1 cellular context compared by ENCODE assay signal in the genomic region with DNA sequence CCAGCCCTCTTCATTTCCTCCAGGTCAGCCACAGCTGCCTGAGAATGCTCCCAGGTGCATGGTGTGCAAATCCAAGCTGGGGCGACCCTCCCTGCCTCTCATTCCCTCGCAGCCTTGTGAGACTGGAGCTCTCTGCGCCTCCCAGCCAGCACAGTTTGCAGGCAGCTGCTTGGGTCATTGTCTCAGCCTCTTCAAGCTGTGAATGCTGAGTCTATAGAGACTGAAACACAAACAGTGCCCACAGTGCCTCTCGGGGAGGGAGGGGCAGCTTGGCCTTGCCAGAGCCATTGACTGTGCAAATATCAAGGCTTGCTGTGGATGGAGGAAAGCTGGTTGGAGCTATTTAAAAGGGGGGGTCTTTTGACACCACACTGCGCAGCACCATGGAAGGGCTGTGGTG.
A peak's percentile ranks its signal among the peaks of the same experiment; 100 is the strongest.
TF ChIP-seq lines count a peak whose summit lies in the region.

No MANE protein-coding gene starts in this region.

TF ChIP-seq in H1, 55 proteins besides CTCF, POLR2A, EP300 and RAD21 (continued from another document):
- TF ChIP-seq POLR2AphosphoS5 (IDR thresholded peaks at IDR 0.05; ENCODE audit: low read depth, low read length) (no peak; the same call in 1 of the 2 replicates), HDAC2 (IDR thresholded peaks at IDR 0.05; ENCODE audit: borderline replicate concordance in 1 of 2, low read depth in 2 of 2, low read length in 2 of 2) (peak in 1 of 2 experiments; percentile 71; a peak in 1 of 4 replicates), ZNF274 (IDR thresholded peaks at IDR 0.05; ENCODE audit: borderline replicate concordance, extremely low read depth, low read length) (no peak), ASH2L (IDR thresholded peaks at IDR 0.05; ENCODE audit: low read length) (no peak), MAFK (IDR thresholded peaks at IDR 0.05; ENCODE audit: low read depth, low read length) (no peak), SUZ12 (IDR thresholded peaks at IDR 0.05; ENCODE audit: low read length) (no peak), CBX8 (IDR thresholded peaks at IDR 0.05; ENCODE audit: borderline replicate concordance, low read depth, low read length) (no peak), NANOG (IDR thresholded peaks at IDR 0.05; ENCODE audit: insufficient read depth, low read depth, low read length, poor library complexity, severe bottlenecking) (peak; percentile 56), SAP30 (IDR thresholded peaks at IDR 0.05; ENCODE audit: insufficient read depth, insufficient replicate concordance, low read length) (no peak), RXRA (IDR thresholded peaks at IDR 0.05; ENCODE audit: insufficient read depth, low read depth, low read length) (no peak), TAF1 (IDR thresholded peaks at IDR 0.05; ENCODE audit: low read depth, low read length) (0 out of 2 replicates have a peak, but pooled peaks have one; percentile 27)
- TF ChIP-seq, protein P1, sequence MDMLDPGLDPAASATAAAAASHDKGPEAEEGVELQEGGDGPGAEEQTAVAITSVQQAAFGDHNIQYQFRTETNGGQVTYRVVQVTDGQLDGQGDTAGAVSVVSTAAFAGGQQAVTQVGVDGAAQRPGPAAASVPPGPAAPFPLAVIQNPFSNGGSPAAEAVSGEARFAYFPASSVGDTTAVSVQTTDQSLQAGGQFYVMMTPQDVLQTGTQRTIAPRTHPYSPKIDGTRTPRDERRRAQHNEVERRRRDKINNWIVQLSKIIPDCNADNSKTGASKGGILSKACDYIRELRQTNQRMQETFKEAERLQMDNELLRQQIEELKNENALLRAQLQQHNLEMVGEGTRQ (IDR thresholded peaks at IDR 0.05; ENCODE audit: low read length), result no peak
